Comparison of ENCODE assay signal across 1 cellular context in genomic region chr1:234546387-234546704, GRCh38.
TF ChIP-seq lines count a peak whose summit lies in the region.

No MANE protein-coding gene starts in this region.

TF ChIP-seq in WTC11, 78 proteins besides CTCF, POLR2A, EP300 and RAD21:
- TF ChIP-seq ZNF232 (CRISPR knock-in tag; IDR thresholded peaks at IDR 0.05): no peak
- TF ChIP-seq ZBTB43 (CRISPR knock-in tag; IDR thresholded peaks at IDR 0.05): no peak
- no peak for TF ChIP-seq IRF2 (CRISPR knock-in tag; IDR thresholded peaks at IDR 0.05; ENCODE audit: borderline replicate concordance, low read depth)
- no peak for TF ChIP-seq USF2 (CRISPR knock-in tag; IDR thresholded peaks at IDR 0.05)
- no peak for TF ChIP-seq ATF1 (CRISPR knock-in tag; IDR thresholded peaks at IDR 0.05)
- TF ChIP-seq NR2C2 (CRISPR knock-in tag; IDR thresholded peaks at IDR 0.05): no peak
- TF ChIP-seq MLX (CRISPR knock-in tag; IDR thresholded peaks at IDR 0.05): no peak
- no peak for TF ChIP-seq ZMAT4 (CRISPR knock-in tag; IDR thresholded peaks at IDR 0.05)
- no peak for TF ChIP-seq STAT6 (CRISPR knock-in tag; conservative IDR thresholded peaks at IDR 0.05; ENCODE audit: low read depth)
- TF ChIP-seq RORB (CRISPR knock-in tag; IDR thresholded peaks at IDR 0.05): no peak
- TF ChIP-seq KAT7 (CRISPR knock-in tag; IDR thresholded peaks at IDR 0.05; ENCODE audit: borderline replicate concordance): no peak
- no peak for TF ChIP-seq NFE2L1 (CRISPR knock-in tag; IDR thresholded peaks at IDR 0.05)
- TF ChIP-seq E2F5 (CRISPR knock-in tag; IDR thresholded peaks at IDR 0.05): no peak
- no peak for TF ChIP-seq AR (CRISPR knock-in tag; IDR thresholded peaks at IDR 0.05)
- TF ChIP-seq OVOL2 (CRISPR knock-in tag; IDR thresholded peaks at IDR 0.05; ENCODE audit: borderline replicate concordance): no peak
- no peak for TF ChIP-seq ELF4 (CRISPR knock-in tag; IDR thresholded peaks at IDR 0.05; ENCODE audit: low read depth)
- TF ChIP-seq FOXK1 (CRISPR knock-in tag; IDR thresholded peaks at IDR 0.05): no peak
- TF ChIP-seq ARID4B (CRISPR knock-in tag; IDR thresholded peaks at IDR 0.05; ENCODE audit: borderline replicate concordance): no peak
- no peak for TF ChIP-seq TEAD1 (CRISPR knock-in tag; IDR thresholded peaks at IDR 0.05)
